Comparison of ENCODE assay signal across 8 cellular contexts in the genomic region with DNA sequence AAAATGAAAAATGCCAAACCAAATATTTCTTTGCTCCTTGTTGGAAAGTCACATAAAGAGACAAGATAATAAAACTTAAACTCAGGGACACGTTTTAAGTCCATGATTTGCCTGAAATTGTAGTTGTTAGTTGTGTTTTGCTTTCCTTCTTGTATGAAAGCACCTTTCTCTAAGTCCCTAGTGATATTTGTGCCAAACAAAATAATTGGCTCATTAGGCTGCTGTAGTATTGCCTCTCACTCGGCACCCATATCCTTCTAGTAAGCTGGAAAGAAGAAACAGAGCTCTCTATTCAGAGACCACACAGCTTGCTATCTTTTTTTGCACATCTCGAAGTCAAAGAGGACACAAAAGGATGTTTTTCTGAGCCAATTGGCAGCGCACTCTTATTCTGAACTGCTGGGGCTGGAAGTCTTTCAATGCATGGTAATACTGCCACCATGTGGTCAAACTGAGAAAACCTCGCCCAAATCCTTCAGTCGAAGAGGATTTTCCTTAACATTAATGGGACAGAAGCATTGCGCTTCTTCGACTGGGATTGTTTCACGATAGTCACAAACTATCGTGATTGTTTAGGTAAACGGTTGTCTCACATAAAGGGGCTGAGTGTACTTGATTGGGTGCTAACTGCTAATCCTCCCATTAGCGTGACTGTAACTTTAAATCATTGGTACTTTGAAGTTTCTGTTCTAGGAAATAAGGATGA.
DNase-seq lines count a peak whose midpoint lies in the region; ATAC-seq and TF ChIP-seq lines count a peak whose summit lies in the region.

No MANE protein-coding gene starts in this region.

- no peaks in the 10 kb centered on the region for H3K27me3 ChIP-seq in WERI-Rb-1 (ENCODE audit: insufficient read depth, low read depth, severe bottlenecking)

- peak; percentile 73 for DNase-seq in AG10803 (ENCODE audit: low read depth)
- DNase-seq in NCI-H2196 (lab: John Stamatoyannopoulos, UW; ENCODE audit: unreplicated experiment): peak; percentile 63
- DNase-seq in WERI-Rb-1: peak; percentile 62
- peak; percentile 84 for DNase-seq in cerebellar cortex (ENCODE audit: low spot score)
- DNase-seq in left colon: peak; percentile 34 to 44
- peak; percentile 3 to 13 for DNase-seq in stimulated activated CD4-positive, alpha-beta T cell treated with anti-CD3 and anti-CD28 coated beads, Interleukin-4, amount 100 ng/mL, for 4 hours

- no peak overlapping the region for H3K27ac ChIP-seq in WERI-Rb-1

- intact Hi-C loops in left colon (cut with DNase I, micrococcal nuclease): loop anchor here in 1 of 2 donors (5.0 kb wide), 1 partner anchor 776 kb away; no protein-coding TSS in a partner anchor

- H3K36me3 ChIP-seq in WERI-Rb-1: no peaks in the 10 kb centered on the region

- ATAC-seq in GM18868 (IDR thresholded peaks at IDR 0.05; ENCODE audit: unreplicated experiment) (peak; percentile 92), HG03135 (IDR thresholded peaks at IDR 0.05; ENCODE audit: unreplicated experiment) (peak; percentile 85), left colon (peak; percentile 71)

- no peaks in the 10 kb centered on the region for H3K9me3 ChIP-seq in WERI-Rb-1 (ENCODE audit: severe bottlenecking)

- H3K4me3 ChIP-seq in AG10803 (ENCODE audit: low read length) (peak overlapping the region; percentile 39), WERI-Rb-1 (ENCODE audit: low read depth, low read length) (no peak overlapping the region)

- TF ChIP-seq CTCF in AG10803 (conservative IDR thresholded peaks at IDR 0.05; ENCODE audit: low read length) (peak; percentile 84), WERI-Rb-1 (IDR thresholded peaks at IDR 0.05; ENCODE audit: low read depth, low read length) (peak; percentile 75)

Comparison
In these comparisons a context has a peak if more than half of its experiments do, and no peak if none do; other contexts are left out.
1. DNase-seq: peak in every context shown above with its lines; median percentile 84 in cerebellar cortex; 73 in AG10803; 63 in NCI-H2196; 62 in WERI-Rb-1; 39 in left colon; 8 in stimulated activated CD4-positive, alpha-beta T cell treated with anti-CD3 and anti-CD28 coated beads, Interleukin-4, amount 100 ng/mL, for 4 hours.